17 cellular contexts compared by ENCODE assay signal in the genomic region with DNA sequence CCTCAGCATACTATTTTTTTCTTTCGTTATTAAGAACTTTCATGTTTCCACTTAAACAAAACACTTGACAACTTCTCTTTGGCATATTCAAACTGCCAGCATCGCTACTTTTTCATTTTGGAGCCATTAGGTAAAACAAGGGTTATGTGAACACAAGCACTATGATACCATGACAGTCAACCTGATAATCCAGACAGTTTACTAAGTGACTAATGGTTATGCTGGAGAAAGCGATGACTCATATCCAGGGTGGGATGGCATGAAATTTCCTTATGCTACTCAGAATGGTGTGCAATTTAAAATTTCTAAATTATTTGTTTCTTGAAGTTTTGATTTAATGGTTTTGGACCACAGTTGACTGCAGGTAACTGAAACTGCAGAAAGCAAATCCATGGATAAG. TPM values are rescaled to one million over a fixed set of nuclear protein-coding genes. Genes with fewer than 3 reads are reported as not detected.
A peak's percentile ranks its signal among the peaks of the same experiment; 100 is the strongest.
DNase-seq lines count a peak whose midpoint lies in the region; ATAC-seq, FAIRE-seq and TF ChIP-seq lines count a peak whose summit lies in the region.
"Had no signal": no experiment of that assay in that cellular context is flagged by ENCODE, and none has a peak within 500 bp of the region (broad histone marks: within the 10 kb centered on the region; RNA-seq: fewer than 3 reads in every experiment).

No MANE protein-coding gene starts in this region.

- H3K4me1 Mint-ChIP-seq in activated naive CD8-positive, alpha-beta T cell treated with anti-CD3 and anti-CD28 coated beads, Interleukin-2, amount 50 U/mL, for 24 hours = peaks cover 9% of the 10 kb centered on the region
- no peaks in the 10 kb centered on the region for H3K4me1 Mint-ChIP-seq in activated naive CD8-positive, alpha-beta T cell treated with anti-CD3 and anti-CD28 coated beads for 36 hours
- H3K4me1 Mint-ChIP-seq in type B pancreatic cell (ENCODE audit: unreplicated experiment) = no peaks in the 10 kb centered on the region
- peaks cover 8% of the 10 kb centered on the region for H3K4me1 Mint-ChIP-seq in activated CD4-positive, alpha-beta memory T cell treated with anti-CD3 and anti-CD28 coated beads for 36 hours (ENCODE audit: low read depth)
- H3K4me1 Mint-ChIP-seq: stimulated activated naive CD8-positive, alpha-beta T cell treated with anti-CD3 and anti-CD28 coated beads, Interleukin-15, amount 100 ng/mL, for 72 hours; WTC11 had no signal

- no peaks in the 10 kb centered on the region for H3K79me2 ChIP-seq in SK-N-SH (ENCODE audit: insufficient read depth)

- H3K9me2 ChIP-seq in SK-N-SH = no peaks in the 10 kb centered on the region

- no peaks in the 10 kb centered on the region for H3K36me3 Mint-ChIP-seq in activated naive CD8-positive, alpha-beta T cell treated with anti-CD3 and anti-CD28 coated beads, Interleukin-2, amount 50 U/mL, for 24 hours (ENCODE audit: low read depth)
- H3K36me3 Mint-ChIP-seq in activated naive CD8-positive, alpha-beta T cell treated with anti-CD3 and anti-CD28 coated beads for 36 hours = no peaks in the 10 kb centered on the region
- no peaks in the 10 kb centered on the region for H3K36me3 Mint-ChIP-seq in type B pancreatic cell
- H3K36me3 Mint-ChIP-seq in activated CD4-positive, alpha-beta memory T cell treated with anti-CD3 and anti-CD28 coated beads for 36 hours = no peaks in the 10 kb centered on the region
- H3K36me3 Mint-ChIP-seq: activated naive CD8-positive, alpha-beta T cell treated with anti-CD3 and anti-CD28 coated beads, Interleukin-2, amount 10 ng/mL, durations not matched to agents 7 days and 5 days; CD8-positive, alpha-beta memory T cell; IgD-negative memory B cell; WTC11 had no signal

- H3K27me3 ChIP-seq in SK-N-SH (ENCODE audit: insufficient read depth) = no peaks in the 10 kb centered on the region
- H3K27me3 ChIP-seq: vagina had no signal

- H3K9me3 Mint-ChIP-seq in activated naive CD8-positive, alpha-beta T cell treated with anti-CD3 and anti-CD28 coated beads, Interleukin-2, amount 50 U/mL, for 24 hours = no peaks in the 10 kb centered on the region
- no peaks in the 10 kb centered on the region for H3K9me3 Mint-ChIP-seq in activated naive CD8-positive, alpha-beta T cell treated with anti-CD3 and anti-CD28 coated beads for 36 hours
- peaks cover 9% of the 10 kb centered on the region for H3K9me3 Mint-ChIP-seq in type B pancreatic cell
- H3K9me3 Mint-ChIP-seq in activated CD4-positive, alpha-beta memory T cell treated with anti-CD3 and anti-CD28 coated beads for 36 hours = no peaks in the 10 kb centered on the region
- H3K9me3 Mint-ChIP-seq: activated naive CD8-positive, alpha-beta T cell treated with anti-CD3 and anti-CD28 coated beads, Interleukin-2, amount 10 ng/mL, durations not matched to agents 7 days and 5 days; CD8-positive, alpha-beta memory T cell; stimulated activated naive CD8-positive, alpha-beta T cell treated with anti-CD3 and anti-CD28 coated beads, Interleukin-15, amount 100 ng/mL, for 72 hours had no signal

- peak overlapping the region; percentile 31; the same call in 1 of the 2 replicates for H3K4me2 ChIP-seq in SK-N-SH

- TF ChIP-seq CTCF in SK-N-SH (IDR thresholded peaks at IDR 0.05) (no peak), type B pancreatic cell (conservative IDR thresholded peaks at IDR 0.05) (no peak)

- no peaks in the 10 kb centered on the region for H3K9me3 ChIP-seq in SK-N-SH
- H3K9me3 ChIP-seq: vagina had no signal

- 56% methylated on average over 3 of the region's 3 CpGs for WGBS in SK-N-SH (ENCODE audit: low lambda C conversion rate)

- H3K9ac ChIP-seq in SK-N-SH = no peak overlapping the region

- peak overlapping the region in 1 of 2 experiments; percentile 41; a peak in 2 of 4 replicates for H3K27ac ChIP-seq in SK-N-SH (ENCODE audit: low read depth in 2 of 2, low read length in 1 of 2)
- H3K27ac ChIP-seq: vagina had no signal

- no peak overlapping the region for H3K27ac Mint-ChIP-seq in activated naive CD8-positive, alpha-beta T cell treated with anti-CD3 and anti-CD28 coated beads, Interleukin-2, amount 50 U/mL, for 24 hours
- no peak overlapping the region for H3K27ac Mint-ChIP-seq in activated naive CD8-positive, alpha-beta T cell treated with anti-CD3 and anti-CD28 coated beads for 36 hours
- H3K27ac Mint-ChIP-seq in type B pancreatic cell = peak overlapping the region; percentile 79
- H3K27ac Mint-ChIP-seq in activated CD4-positive, alpha-beta memory T cell treated with anti-CD3 and anti-CD28 coated beads for 36 hours = no peak overlapping the region
- H3K27ac Mint-ChIP-seq: activated naive CD8-positive, alpha-beta T cell treated with anti-CD3 and anti-CD28 coated beads, Interleukin-2, amount 10 ng/mL, durations not matched to agents 7 days and 5 days; CD8-positive, alpha-beta memory T cell; IgD-negative memory B cell; stimulated activated naive CD8-positive, alpha-beta T cell treated with anti-CD3 and anti-CD28 coated beads, Interleukin-15, amount 100 ng/mL, for 72 hours; WTC11 had no signal

- no peak for FAIRE-seq in HTR-8/SVneo (lab: Jason Lieb, UNC)
- FAIRE-seq: A204.1 had no signal

- peak; percentile 48 for ATAC-seq in activated naive CD8-positive, alpha-beta T cell treated with anti-CD3 and anti-CD28 coated beads, Interleukin-2, amount 50 U/mL, for 24 hours
- ATAC-seq: stimulated activated naive CD8-positive, alpha-beta T cell treated with anti-CD3 and anti-CD28 coated beads, Interleukin-15, amount 100 ng/mL, for 72 hours; WTC11 had no signal

- POLR2A ChIA-PET in SK-N-SH (lab: Yijun Ruan, JAX) = no interaction called here
- POLR2A ChIA-PET in activated CD4-positive, alpha-beta memory T cell treated with anti-CD3 and anti-CD28 coated beads for 36 hours (lab: Charles Lee) = no interaction called here

- DNase-seq in activated naive CD8-positive, alpha-beta T cell treated with anti-CD3 and anti-CD28 coated beads, Interleukin-2, amount 50 U/mL, for 24 hours = no peak
- no peak for DNase-seq in activated naive CD8-positive, alpha-beta T cell treated with anti-CD3 and anti-CD28 coated beads for 36 hours
- no peak for DNase-seq in SK-N-SH
- peak; percentile 19 for DNase-seq in fibroblast of gingiva (ENCODE audit: low read depth)
- DNase-seq in type B pancreatic cell (ENCODE audit: extremely low spot score, unreplicated experiment) = no peak
- no peak for DNase-seq in activated CD4-positive, alpha-beta memory T cell treated with anti-CD3 and anti-CD28 coated beads for 36 hours
- DNase-seq in medulla oblongata (ENCODE audit: extremely low spot score) = no peak
- DNase-seq in HTR-8/SVneo (ENCODE audit: insufficient read length, low spot score) = no peak
- DNase-seq: activated naive CD8-positive, alpha-beta T cell treated with anti-CD3 and anti-CD28 coated beads, Interleukin-2, amount 10 ng/mL, durations not matched to agents 7 days and 5 days; CD8-positive, alpha-beta memory T cell; NCI-H1436; stimulated activated naive CD8-positive, alpha-beta T cell treated with anti-CD3 and anti-CD28 coated beads, Interleukin-15, amount 100 ng/mL, for 72 hours had no signal

- H3K4me1 ChIP-seq in SK-N-SH (ENCODE audit: control insufficient read depth in 1 of 2, insufficient read depth in 2 of 2, low read depth in 1 of 2, low read length in 1 of 2) = no peaks in the 10 kb centered on the region
- H3K4me1 ChIP-seq: vagina had no signal

- CTCF ChIA-PET in SK-N-SH (lab: Yijun Ruan, JAX) = interaction anchor here (1.2 kb wide), 1 partner anchor 44 kb away, joined by 4 read pairs; no protein-coding TSS in a partner anchor
- CTCF ChIA-PET in activated CD4-positive, alpha-beta memory T cell treated with anti-CD3 and anti-CD28 coated beads for 36 hours (lab: Charles Lee) = no interaction called here

- intact Hi-C loops in activated CD4-positive, alpha-beta memory T cell treated with anti-CD3 and anti-CD28 coated beads for 36 hours (cut with micrococcal nuclease) = no loop called here

- no peak overlapping the region for H3K4me3 ChIP-seq in SK-N-SH (ENCODE audit: low read depth in 2 of 2, low read length in 1 of 2)
- H3K4me3 ChIP-seq: vagina had no signal

- peaks cover 15% of the 10 kb centered on the region for H3F3A ChIP-seq in SK-N-SH (replicated peaks; ENCODE audit: insufficient read depth)

- no peaks in the 10 kb centered on the region for H3K27me3 Mint-ChIP-seq in activated naive CD8-positive, alpha-beta T cell treated with anti-CD3 and anti-CD28 coated beads, Interleukin-2, amount 50 U/mL, for 24 hours
- H3K27me3 Mint-ChIP-seq in activated naive CD8-positive, alpha-beta T cell treated with anti-CD3 and anti-CD28 coated beads for 36 hours = no peaks in the 10 kb centered on the region
- H3K27me3 Mint-ChIP-seq in type B pancreatic cell = no peaks in the 10 kb centered on the region
- peaks cover 3% of the 10 kb centered on the region for H3K27me3 Mint-ChIP-seq in activated CD4-positive, alpha-beta memory T cell treated with anti-CD3 and anti-CD28 coated beads for 36 hours
- H3K27me3 Mint-ChIP-seq: stimulated activated naive CD8-positive, alpha-beta T cell treated with anti-CD3 and anti-CD28 coated beads, Interleukin-15, amount 100 ng/mL, for 72 hours had no signal

- no peak overlapping the region for H2AFZ ChIP-seq in SK-N-SH (ENCODE audit: low read depth)

- TF ChIP-seq EP300 in SK-N-SH (IDR thresholded peaks at IDR 0.05; ENCODE audit: borderline replicate concordance in 1 of 2, low read depth in 1 of 2, low read length in 1 of 2) = no peak

- no peak for TF ChIP-seq RAD21 in SK-N-SH (IDR thresholded peaks at IDR 0.05; ENCODE audit: low read length)

- no peaks in the 10 kb centered on the region for H3K36me3 ChIP-seq in SK-N-SH (replicated peaks in 1 of 2; ENCODE audit: control insufficient read depth in 1 of 2, insufficient read depth in 2 of 2, low read length in 1 of 2)
- H3K36me3 ChIP-seq: vagina had no signal

- no peak overlapping the region for H3K4me3 Mint-ChIP-seq in activated naive CD8-positive, alpha-beta T cell treated with anti-CD3 and anti-CD28 coated beads, Interleukin-2, amount 50 U/mL, for 24 hours
- H3K4me3 Mint-ChIP-seq in activated naive CD8-positive, alpha-beta T cell treated with anti-CD3 and anti-CD28 coated beads for 36 hours = no peak overlapping the region
- H3K4me3 Mint-ChIP-seq in type B pancreatic cell = peak overlapping the region; percentile 39
- H3K4me3 Mint-ChIP-seq in activated CD4-positive, alpha-beta memory T cell treated with anti-CD3 and anti-CD28 coated beads for 36 hours = no peak overlapping the region
- H3K4me3 Mint-ChIP-seq: activated naive CD8-positive, alpha-beta T cell treated with anti-CD3 and anti-CD28 coated beads, Interleukin-2, amount 10 ng/mL, durations not matched to agents 7 days and 5 days; CD8-positive, alpha-beta memory T cell; IgD-negative memory B cell; stimulated activated naive CD8-positive, alpha-beta T cell treated with anti-CD3 and anti-CD28 coated beads, Interleukin-15, amount 100 ng/mL, for 72 hours; WTC11 had no signal

- no peaks in the 10 kb centered on the region for H4K20me1 ChIP-seq in SK-N-SH (ENCODE audit: insufficient read depth)

RNA-seq across cellular contexts. Expression of gene PRSS3, which starts 29.9 kb away (rescaled TPM):
- total RNA-seq in activated naive CD8-positive, alpha-beta T cell treated with anti-CD3 and anti-CD28 coated beads for 36 hours = not detected
- 2.5 and 4.7 TPM in 2 replicates for polyA plus RNA-seq in SK-N-SH (2012; rRNA removed)
- 3.6 and 5.6 TPM in 2 replicates for polyA plus RNA-seq in SK-N-SH (2012; cell fraction: cytosol; rRNA removed)
- 1.2 and 2.3 TPM in 2 replicates for polyA plus RNA-seq in SK-N-SH (2012; cell fraction: nucleus; rRNA removed)
- total RNA-seq in type B pancreatic cell (ENCODE audit: low replicate concordance) = 0.86 TPM in 1 of 2 replicates, not detected in the other
- total RNA-seq in activated CD4-positive, alpha-beta memory T cell treated with anti-CD3 and anti-CD28 coated beads for 36 hours = not detected
- total RNA-seq: activated naive CD8-positive, alpha-beta T cell treated with anti-CD3 and anti-CD28 coated beads, Interleukin-2, amount 10 ng/mL, durations not matched to agents 7 days and 5 days; mesenteric fat pad had no signal
- polyA plus RNA-seq: CD8-positive, alpha-beta memory T cell; IgD-negative memory B cell had no signal

RNA-seq across cellular contexts. Expression of gene UBE2R2, which starts 51.5 kb away (rescaled TPM):
- 10 to 100 TPM; 34.5 to 36.2 TPM for total RNA-seq in activated naive CD8-positive, alpha-beta T cell treated with anti-CD3 and anti-CD28 coated beads for 36 hours
- 16.4 and 19.7 TPM in 2 replicates for polyA plus RNA-seq in SK-N-SH (2012; rRNA removed)
- polyA plus RNA-seq in SK-N-SH (2012; cell fraction: cytosol; rRNA removed) = 28.0 and 32.2 TPM in 2 replicates
- polyA plus RNA-seq in SK-N-SH (2012; cell fraction: nucleus; rRNA removed) = 12.2 and 18.0 TPM in 2 replicates
- 47.3 and 55.9 TPM in 2 replicates for total RNA-seq in type B pancreatic cell (ENCODE audit: low replicate concordance)
- 10 to 100 TPM; 42.3 to 43.9 TPM for total RNA-seq in activated CD4-positive, alpha-beta memory T cell treated with anti-CD3 and anti-CD28 coated beads for 36 hours
